ENCODE assay signal across 8 cellular contexts in the genomic region with DNA sequence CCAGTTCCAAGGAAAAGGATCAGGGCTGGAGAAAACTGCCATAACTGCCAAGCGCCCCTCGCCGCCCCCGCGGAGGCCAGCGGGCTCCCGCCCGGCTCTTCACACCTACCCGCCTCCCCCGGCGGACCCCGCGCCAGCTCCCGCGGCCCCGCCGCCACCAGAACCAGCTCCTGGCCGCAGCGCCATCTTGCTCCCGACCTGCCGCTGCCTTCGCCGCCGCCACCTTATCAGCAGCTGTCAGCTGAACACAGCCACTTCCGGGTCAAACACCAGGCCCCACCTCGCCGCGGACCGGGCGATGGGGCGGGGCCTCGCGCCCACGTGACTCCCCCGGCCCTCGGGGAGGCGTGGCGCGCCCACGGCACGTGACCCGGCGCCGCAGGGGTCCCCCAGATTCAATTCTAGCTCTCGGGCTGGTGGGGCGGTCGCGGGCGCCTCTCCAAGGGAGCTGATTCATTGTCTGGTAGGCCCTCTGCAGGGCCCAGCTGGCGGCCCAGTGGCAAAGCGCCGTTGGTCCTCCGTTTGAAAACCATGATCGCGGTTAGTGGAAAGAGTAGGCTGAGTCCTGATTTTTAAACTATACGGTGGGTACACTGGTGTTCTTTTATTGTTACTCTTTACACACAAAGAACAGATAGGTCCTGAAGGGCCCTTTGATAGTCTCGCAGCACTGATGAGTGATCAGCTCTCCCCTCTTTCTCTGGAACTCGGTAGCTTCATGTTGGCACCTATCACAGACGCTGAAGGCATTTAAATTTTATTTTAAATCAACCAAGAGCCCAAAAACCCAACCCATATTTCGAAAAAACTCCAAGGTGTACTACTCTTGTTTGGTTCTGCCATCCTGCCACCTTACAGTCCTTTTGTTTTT. TPM values are rescaled to one million over a fixed set of nuclear protein-coding genes. Genes with fewer than 3 reads are reported as not detected.
DNase-seq lines count a peak whose midpoint lies in the region; ATAC-seq and TF ChIP-seq lines count a peak whose summit lies in the region.

Gene SYNRG (minus strand): TSS at position 249 of the 871 bp plus-strand sequence. CDS start 63 bp downstream, at position 186.

- TF ChIP-seq CTCF in chondrocyte (IDR thresholded peaks at IDR 0.05) = peak; percentile 73

- H3K27me3 Mint-ChIP-seq in chondrocyte (ENCODE audit: low read depth) = no peaks in the 10 kb centered on the region

- no peaks in the 10 kb centered on the region for H3K9me3 Mint-ChIP-seq in chondrocyte (ENCODE audit: low read depth)

- H3K4me3 Mint-ChIP-seq in chondrocyte (ENCODE audit: unreplicated experiment) = peak within 1 kb of the TSS; percentile 83

- ATAC-seq in HG03432 (IDR thresholded peaks at IDR 0.05; ENCODE audit: unreplicated experiment) = peak; percentile 85

- H3K27ac Mint-ChIP-seq in chondrocyte (ENCODE audit: unreplicated experiment) = peak within 1 kb of the TSS; percentile 95

- DNase-seq in AML-193 (lab: John Stamatoyannopoulos, UW) = peak; percentile 92 to 95
- DNase-seq in NCI-H460 (ENCODE audit: extremely low read depth, low read depth) = peak; percentile 94
- DNase-seq in activated CD4-positive, alpha-beta T cell treated with anti-CD3 and anti-CD28 coated beads for 1 hour = peak; percentile 93
- peak; percentile 99 for DNase-seq in chondrocyte (ENCODE audit: low spot score)
- DNase-seq in kidney glomerular epithelial cell (lab: John Stamatoyannopoulos, UW) = peak; percentile 93
- DNase-seq in stimulated activated CD4-positive, alpha-beta T cell treated with anti-CD3 and anti-CD28 coated beads, Interleukin-1b, Interleukin-23, amount 100 ng/mL, for 1 hour (ENCODE audit: low read depth in 2 of 2) = peak; percentile 88 to 89

- H3K36me3 Mint-ChIP-seq in chondrocyte (ENCODE audit: low read depth) = peaks cover 3% of the 10 kb centered on the region

- peak; percentile 90 for TF ChIP-seq POLR2A in GM19099 (IDR thresholded peaks at IDR 0.05; ENCODE audit: extremely low read depth, insufficient read length, low read depth)

- peaks cover 61% of the 10 kb centered on the region for H3K4me1 Mint-ChIP-seq in chondrocyte (ENCODE audit: low read depth)

RNA-seq across cellular contexts. Expression of gene SYNRG, which starts in this region (rescaled TPM):
- 6.0 TPM in 2 replicates for total RNA-seq in NCI-H460 (2014; rRNA removed; shearing (Covaris generic))
- 6.7 and 8.7 TPM in 2 replicates for polyA plus RNA-seq in NCI-H460 (2014; cell fraction: nucleus; rRNA removed)
- total RNA-seq in chondrocyte = 35.1 to 48.7 TPM (median 35.6 TPM) in 3 replicates

Comparison
In these comparisons a context has a peak if more than half of its experiments do, and no peak if none do; other contexts are left out.
1. Peak in every context shown above with its lines: DNase-seq and ATAC-seq.